ENCODE assay signal across 10 cellular contexts in genomic region chr14:77590845-77591506, GRCh38.
DNase-seq lines count a peak whose midpoint lies in the region; ATAC-seq and TF ChIP-seq lines count a peak whose summit lies in the region.
"Had no signal": no experiment of that assay in that cellular context is flagged by ENCODE, and none has a peak within 500 bp of the region (broad histone marks: within the 10 kb centered on the region; RNA-seq: fewer than 3 reads in every experiment).

No MANE protein-coding gene starts in this region.

- no peaks in the 10 kb centered on the region for H3K9me3 Mint-ChIP-seq in T-helper 2 cell treated with Interferon-gamma antibody and Interleukin-4, amounts not matched to agents 5 μg/mL and 100 μg/mL, for 36 hours

- peak overlapping the region; percentile 37 for H3K4me3 Mint-ChIP-seq in T-helper 2 cell treated with Interferon-gamma antibody and Interleukin-4, amounts not matched to agents 5 μg/mL and 100 μg/mL, for 36 hours

- H3K36me3 ChIP-seq in duodenal mucosa (ENCODE audit: control insufficient read depth in 1 of 2, insufficient read depth in 2 of 2, low read length in 2 of 2) = peaks cover 3 to 14% of the 10 kb centered on the region in 2 donors

- no peaks in the 10 kb centered on the region for H3K27me3 ChIP-seq in duodenal mucosa (ENCODE audit: control insufficient read depth in 1 of 2, insufficient read depth in 2 of 2, low read length in 2 of 2)

- peak overlapping the region in 1 of 2 donors; percentile 13 for H3K9ac ChIP-seq in duodenal mucosa (ENCODE audit: low read depth in 1 of 2, low read length in 2 of 2)

- H3K9me3 ChIP-seq in duodenal mucosa (ENCODE audit: control insufficient read depth in 1 of 2, low read length in 2 of 2) = no peaks in the 10 kb centered on the region

- peak overlapping the region; percentile 46 to 50 for H3K4me3 ChIP-seq in duodenal mucosa (ENCODE audit: low read depth in 1 of 2, low read length in 2 of 2)

- peaks cover 41% of the 10 kb centered on the region for H3K36me3 Mint-ChIP-seq in T-helper 2 cell treated with Interferon-gamma antibody and Interleukin-4, amounts not matched to agents 5 μg/mL and 100 μg/mL, for 36 hours (ENCODE audit: low read depth)

- H3K4me1 Mint-ChIP-seq in T-helper 2 cell treated with Interferon-gamma antibody and Interleukin-4, amounts not matched to agents 5 μg/mL and 100 μg/mL, for 36 hours (ENCODE audit: low read depth) = peaks cover 58% of the 10 kb centered on the region

- peaks cover 27 to 40% of the 10 kb centered on the region in 2 donors for H3K4me1 ChIP-seq in duodenal mucosa (ENCODE audit: control insufficient read depth in 1 of 2, insufficient read depth in 2 of 2, low read length in 2 of 2)

- H3K27ac Mint-ChIP-seq in T-helper 2 cell treated with Interferon-gamma antibody and Interleukin-4, amounts not matched to agents 5 μg/mL and 100 μg/mL, for 36 hours = peak overlapping the region; percentile 78

- H3K27ac ChIP-seq in duodenal mucosa (ENCODE audit: low read depth, low read length) = peak overlapping the region; percentile 33

- no peak for DNase-seq in T-helper 2 cell treated with Interferon-gamma antibody and Interleukin-4, amounts not matched to agents 5 μg/mL and 100 μg/mL, for 36 hours (ENCODE audit: low spot score)
- DNase-seq in T-helper 2 cell (no peak), NOMO-1 treated with DMSO at 0.1 percent for 48 hours (lab: John Stamatoyannopoulos, UW; ENCODE audit: unreplicated experiment) (peak; percentile 68), AG08396 (ENCODE audit: low spot score) (no peak)
- no peak for DNase-seq in stimulated activated naive CD8-positive, alpha-beta T cell treated with anti-CD3 and anti-CD28 coated beads, Interleukin-15, Interleukin-2, amounts not matched to agents 100 U/mL and 50 U/mL, for 24 hours
- no peak for DNase-seq in stimulated activated CD4-positive, alpha-beta T cell treated with anti-CD3 and anti-CD28 coated beads, Interleukin-4, amount 100 ng/mL, for 4 hours
- DNase-seq: anterior cingulate cortex; stimulated activated CD4-positive, alpha-beta T cell treated with anti-CD3 and anti-CD28 coated beads, Interleukin-1b, Interleukin-23, amount 100 ng/mL, for 48 hours had no signal

- ATAC-seq in stimulated activated naive CD8-positive, alpha-beta T cell treated with anti-CD3 and anti-CD28 coated beads, Interleukin-15, Interleukin-2, amounts not matched to agents 100 U/mL and 50 U/mL, for 24 hours = peak; percentile 41
- ATAC-seq in SK-N-SH treated with all-trans-retinoic acid at 6 μM for 48 hours = no peak

- H3K27me3 Mint-ChIP-seq in T-helper 2 cell treated with Interferon-gamma antibody and Interleukin-4, amounts not matched to agents 5 μg/mL and 100 μg/mL, for 36 hours (ENCODE audit: low read depth) = no peaks in the 10 kb centered on the region

TF ChIP-seq in SK-N-SH treated with all-trans-retinoic acid at 6 μM for 48 hours, 23 proteins besides CTCF, POLR2A, EP300 and RAD21:
- TF ChIP-seq ZC3H10 (CRISPR knock-in tag; IDR thresholded peaks at IDR 0.05) (no peak), ZNF70 (CRISPR knock-in tag; IDR thresholded peaks at IDR 0.05) (no peak)
- TF ChIP-seq, protein P1, sequence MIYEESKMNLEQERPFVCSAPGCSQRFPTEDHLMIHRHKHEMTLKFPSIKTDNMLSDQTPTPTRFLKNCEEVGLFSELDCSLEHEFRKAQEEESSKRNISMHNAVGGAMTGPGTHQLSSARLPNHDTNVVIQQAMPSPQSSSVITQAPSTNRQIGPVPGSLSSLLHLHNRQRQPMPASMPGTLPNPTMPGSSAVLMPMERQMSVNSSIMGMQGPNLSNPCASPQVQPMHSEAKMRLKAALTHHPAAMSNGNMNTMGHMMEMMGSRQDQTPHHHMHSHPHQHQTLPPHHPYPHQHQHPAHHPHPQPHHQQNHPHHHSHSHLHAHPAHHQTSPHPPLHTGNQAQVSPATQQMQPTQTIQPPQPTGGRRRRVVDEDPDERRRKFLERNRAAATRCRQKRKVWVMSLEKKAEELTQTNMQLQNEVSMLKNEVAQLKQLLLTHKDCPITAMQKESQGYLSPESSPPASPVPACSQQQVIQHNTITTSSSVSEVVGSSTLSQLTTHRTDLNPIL (CRISPR knock-in tag; IDR thresholded peaks at IDR 0.05; ENCODE audit: low read depth) = no peak
